In the genomic region with DNA sequence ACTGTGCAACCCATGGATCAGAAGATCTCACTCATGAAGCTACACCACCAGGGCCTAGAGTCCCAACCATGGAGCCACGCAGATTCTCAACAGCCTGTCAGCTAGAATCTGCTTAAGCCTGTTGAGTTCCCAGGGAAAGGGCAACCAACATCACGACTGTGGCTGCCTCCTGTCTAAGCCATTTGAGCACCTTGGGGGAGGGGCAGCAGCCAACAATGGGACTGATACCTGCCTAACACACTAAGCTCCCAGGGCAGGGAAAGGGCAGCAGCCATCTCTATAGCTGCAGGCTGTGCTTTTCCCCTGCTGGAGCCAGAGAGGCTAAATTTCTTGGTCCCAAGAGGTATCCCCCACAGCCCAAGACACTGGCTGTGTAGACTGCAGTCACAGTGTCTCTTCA, we compare ENCODE assay signal across 9 cellular contexts.
"Had no signal": no experiment of that assay in that cellular context is flagged by ENCODE, and none has a peak within 500 bp of the region (broad histone marks: within the 10 kb centered on the region; RNA-seq: fewer than 3 reads in every experiment).

No MANE protein-coding gene starts in this region.

- H3K4me3 Mint-ChIP-seq: GM23338, H9, HFFc6 had no signal

- H3K4me1 ChIP-seq: HAP-1 had no signal

- DNase-seq: GM23248, GOT3, H7, H9, HCEC 1CT, HFFc6 had no signal

- H3K4me1 Mint-ChIP-seq: GM23338, H9 had no signal

- H3K36me3 ChIP-seq: HAP-1 had no signal

- H3K27ac ChIP-seq: GM23248 had no signal

- ATAC-seq: GM23338, HCT116 had no signal

- H3K9me3 ChIP-seq: HAP-1 had no signal

- H3K27ac Mint-ChIP-seq: GM23338, H9, HFFc6 had no signal

- H3K4me3 ChIP-seq: GM23248, GM23338, HAP-1 had no signal
